ENCODE assay signal across 16 cellular contexts in the genomic region with DNA sequence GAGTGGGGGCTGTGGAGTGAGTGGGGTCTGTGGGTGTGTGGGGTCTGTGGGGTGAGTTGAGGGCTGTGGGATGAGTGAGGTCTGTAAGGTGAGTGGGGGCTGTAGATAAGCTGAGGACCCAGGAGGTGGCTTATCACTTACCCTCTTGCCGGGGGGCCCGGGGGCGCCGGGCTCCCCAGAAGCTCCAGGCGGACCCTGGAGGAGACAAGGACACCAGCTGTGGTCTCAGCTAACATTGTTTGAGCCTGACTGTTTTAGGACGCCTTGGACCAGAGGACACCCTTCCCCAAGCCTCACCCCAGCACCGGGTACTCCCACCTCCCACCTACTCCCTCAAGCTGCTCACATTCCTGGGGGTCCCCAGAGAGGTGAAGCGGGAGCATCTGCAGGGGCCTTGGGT. TPM values are rescaled to one million over a fixed set of nuclear protein-coding genes. Genes with fewer than 3 reads are reported as not detected.
DNase-seq lines count a peak whose midpoint lies in the region; ATAC-seq and TF ChIP-seq lines count a peak whose summit lies in the region.
"Had no signal": no experiment of that assay in that cellular context is flagged by ENCODE, and none has a peak within 500 bp of the region (broad histone marks: within the 10 kb centered on the region; RNA-seq: fewer than 3 reads in every experiment).

No MANE protein-coding gene starts in this region.

- TF ChIP-seq CTCF in natural killer cell (IDR thresholded peaks at IDR 0.05), result no peak

- no peaks in the 10 kb centered on the region for H3K36me3 ChIP-seq in H7 (replicated peaks; ENCODE audit: control insufficient read depth, insufficient read depth, low read length)
- H3K36me3 ChIP-seq: BLaER1 treated with 17β-estradiol and CSF1 and Interleukin-3, amounts not matched to agents 10 nM and 100 nM had no signal

- peaks cover 6% of the 10 kb centered on the region for H3K9me3 Mint-ChIP-seq in natural killer cell treated with Interleukin-12 subunit alpha and Interleukin-12 subunit beta and Interleukin-15 and Interleukin-18, amount 100 ng/mL, for 72 hours
- no peaks in the 10 kb centered on the region for H3K9me3 Mint-ChIP-seq in natural killer cell
- H3K9me3 Mint-ChIP-seq: CD4-positive, alpha-beta T cell; CD8-positive, alpha-beta T cell had no signal

- peaks cover 12 to 15% of the 10 kb centered on the region in 2 donors for H3K4me1 Mint-ChIP-seq in natural killer cell treated with Interleukin-12 subunit alpha and Interleukin-12 subunit beta and Interleukin-15 and Interleukin-18, amount 100 ng/mL, for 72 hours (ENCODE audit: low read depth in 2 of 2)
- peaks cover 9 to 13% of the 10 kb centered on the region in 2 donors for H3K4me1 Mint-ChIP-seq in natural killer cell
- H3K4me1 Mint-ChIP-seq: B cell had no signal

- H3K36me3 Mint-ChIP-seq in natural killer cell treated with Interleukin-12 subunit alpha and Interleukin-12 subunit beta and Interleukin-15 and Interleukin-18, amount 100 ng/mL, for 72 hours, result no peaks in the 10 kb centered on the region
- no peaks in the 10 kb centered on the region for H3K36me3 Mint-ChIP-seq in natural killer cell
- H3K36me3 Mint-ChIP-seq: CD8-positive, alpha-beta T cell had no signal

- intact Hi-C loops in natural killer cell (cut with micrococcal nuclease), result no loop called here

- ATAC-seq in natural killer cell treated with Interleukin-12 subunit alpha and Interleukin-12 subunit beta and Interleukin-15 and Interleukin-18, amount 100 ng/mL, for 72 hours, result no peak
- ATAC-seq in natural killer cell, result no peak
- ATAC-seq: CD8-positive, alpha-beta T cell had no signal

- no peak overlapping the region for H3K27ac Mint-ChIP-seq in natural killer cell treated with Interleukin-12 subunit alpha and Interleukin-12 subunit beta and Interleukin-15 and Interleukin-18, amount 100 ng/mL, for 72 hours
- H3K27ac Mint-ChIP-seq in natural killer cell, result no peak overlapping the region
- H3K27ac Mint-ChIP-seq: B cell; CD4-positive, alpha-beta T cell; CD8-positive, alpha-beta T cell had no signal

- peak; percentile 0 for DNase-seq in natural killer cell treated with Interleukin-12 subunit alpha and Interleukin-12 subunit beta and Interleukin-15 and Interleukin-18, amount 100 ng/mL, for 72 hours (ENCODE audit: low spot score)
- no peak for DNase-seq in natural killer cell
- DNase-seq in H7, result peak; percentile 53
- peak; percentile 12 for DNase-seq in iPS-NIHi7 (ENCODE audit: extremely low spot score)
- DNase-seq in NCI-H446 treated with DMSO at 0.1 percent for 48 hours (lab: John Stamatoyannopoulos, UW), result no peak
- DNase-seq: AML-193; Caco-2; Calu3; CD4-positive, alpha-beta T cell; CD8-positive, alpha-beta T cell; DMS79 treated with DMSO at 0.1 percent for 48 hours; GF-D8 had no signal

- no peak overlapping the region for H3K4me3 Mint-ChIP-seq in natural killer cell treated with Interleukin-12 subunit alpha and Interleukin-12 subunit beta and Interleukin-15 and Interleukin-18, amount 100 ng/mL, for 72 hours
- no peak overlapping the region for H3K4me3 Mint-ChIP-seq in natural killer cell
- H3K4me3 Mint-ChIP-seq: B cell; CD4-positive, alpha-beta T cell; CD8-positive, alpha-beta T cell had no signal

- H3K27me3 Mint-ChIP-seq in natural killer cell treated with Interleukin-12 subunit alpha and Interleukin-12 subunit beta and Interleukin-15 and Interleukin-18, amount 100 ng/mL, for 72 hours, result peaks cover 34% of the 10 kb centered on the region in 2 donors
- peaks cover 13 to 27% of the 10 kb centered on the region in 2 donors for H3K27me3 Mint-ChIP-seq in natural killer cell (ENCODE audit: low read depth in 2 of 2)

- peaks cover 14% of the 10 kb centered on the region; the same call in 1 of the 2 replicates for H3K27me3 ChIP-seq in H7 (ENCODE audit: control insufficient read depth, insufficient read depth, low read length)
- H3K27me3 ChIP-seq: BLaER1 treated with 17β-estradiol and CSF1 and Interleukin-3, amounts not matched to agents 10 nM and 100 nM had no signal

- H3K4me3 ChIP-seq in H7 (ENCODE audit: insufficient read depth, low read depth, low read length), result no peak overlapping the region
- H3K4me3 ChIP-seq: A549; BLaER1 treated with 17β-estradiol and CSF1 and Interleukin-3, amounts not matched to agents 10 nM and 100 nM had no signal

RNA-seq across cellular contexts. Expression of a gene that starts 34.2 kb away (rescaled TPM):
- total RNA-seq in natural killer cell treated with Interleukin-12 subunit alpha and Interleukin-12 subunit beta and Interleukin-15 and Interleukin-18, amount 100 ng/mL, for 72 hours, result not detected
- 1 to 10 TPM; 1.5 to 3.3 (median 2.0) TPM for total RNA-seq in natural killer cell
- 40.0 and 63.4 TPM in 2 replicates for total RNA-seq in H7 (2014; rRNA removed; shearing (Covaris generic))
- total RNA-seq: B cell had no signal

RNA-seq across cellular contexts. Expression of a gene that starts 39.8 kb away (rescaled TPM):
- total RNA-seq in natural killer cell treated with Interleukin-12 subunit alpha and Interleukin-12 subunit beta and Interleukin-15 and Interleukin-18, amount 100 ng/mL, for 72 hours, result not detected
- 1 to 10 TPM in 1 of 3 donors, under 1 TPM in 2; 0.33 to 6.6 (median 0.63) TPM for total RNA-seq in natural killer cell
- total RNA-seq in H7 (2014; rRNA removed; shearing (Covaris generic)), result 0.62 and 1.4 TPM in 2 replicates
- total RNA-seq: B cell, Caco-2 had no signal

RNA-seq across cellular contexts. Expression of a gene that starts 42.8 kb away (rescaled TPM):
- not detected for total RNA-seq in natural killer cell treated with Interleukin-12 subunit alpha and Interleukin-12 subunit beta and Interleukin-15 and Interleukin-18, amount 100 ng/mL, for 72 hours
- total RNA-seq in natural killer cell, result not detected
- total RNA-seq in H7 (2014; rRNA removed; shearing (Covaris generic)), result not detected in 2 replicates
- total RNA-seq: A172; B cell; Caco-2; Calu3; CD4-positive, alpha-beta T cell; CD8-positive, alpha-beta T cell had no signal

Comparison
In these comparisons a context has a peak if more than half of its experiments do, and no peak if none do; other contexts are left out.
1. DNase-seq: peak in natural killer cell treated with Interleukin-12 subunit alpha and Interleukin-12 subunit beta and Interleukin-15 and Interleukin-18, amount 100 ng/mL, for 72 hours (single experiment), H7 (single experiment) and iPS-NIHi7 (single experiment); none in natural killer cell (single experiment) and NCI-H446 treated with DMSO at 0.1 percent for 48 hours (single experiment).